15 cellular contexts compared by ENCODE assay signal in the genomic region with DNA sequence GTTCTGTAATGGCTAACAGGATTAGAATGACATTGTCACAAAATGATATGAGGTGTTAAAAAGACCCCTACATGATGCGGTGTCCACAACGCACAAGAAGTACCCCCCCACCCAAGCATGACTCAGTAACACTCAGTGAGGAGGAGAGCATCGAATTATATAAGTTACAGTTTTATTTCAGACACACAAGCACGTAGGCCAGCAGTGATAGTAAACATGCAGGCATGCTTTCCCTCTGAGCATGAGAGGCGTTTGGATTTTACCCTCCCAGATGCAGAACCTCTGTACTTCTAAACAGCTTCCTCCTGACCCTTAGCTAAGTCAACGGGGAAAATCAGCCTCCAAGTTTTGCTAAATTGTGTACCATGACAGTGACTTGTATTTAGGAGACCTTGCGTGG. TPM values are rescaled to one million over a fixed set of nuclear protein-coding genes. Genes with fewer than 3 reads are reported as not detected.
DNase-seq lines count a peak whose midpoint lies in the region; ATAC-seq, FAIRE-seq and TF ChIP-seq lines count a peak whose summit lies in the region.
"Had no signal": no experiment of that assay in that cellular context is flagged by ENCODE, and none has a peak within 500 bp of the region (broad histone marks: within the 10 kb centered on the region; RNA-seq: fewer than 3 reads in every experiment).

No MANE protein-coding gene starts in this region.

- TF ChIP-seq CTCF in type B pancreatic cell (conservative IDR thresholded peaks at IDR 0.05) (no peak), WERI-Rb-1 (IDR thresholded peaks at IDR 0.05; ENCODE audit: low read depth, low read length) (no peak)

- no peak overlapping the region for H3K4me3 ChIP-seq in naive thymus-derived CD4-positive, alpha-beta T cell (ENCODE audit: low read length)
- H3K4me3 ChIP-seq in HAP-1 (no peak overlapping the region), WERI-Rb-1 (ENCODE audit: low read depth, low read length) (no peak overlapping the region)
- H3K4me3 ChIP-seq: GM23248 had no signal

- H3K4me3 Mint-ChIP-seq in naive thymus-derived CD4-positive, alpha-beta T cell, result peak overlapping the region in 1 of 10 donors; percentile 60
- peak overlapping the region; percentile 28 for H3K4me3 Mint-ChIP-seq in type B pancreatic cell

- peak overlapping the region in 6 of 9 donors; percentile 54 to 95 (median 81) for H3K27ac Mint-ChIP-seq in naive thymus-derived CD4-positive, alpha-beta T cell
- peak overlapping the region; percentile 11 for H3K27ac Mint-ChIP-seq in type B pancreatic cell

- CTCF ChIA-PET in naive thymus-derived CD4-positive, alpha-beta T cell (lab: Charles Lee), result no interaction called here

- H3K27me3 ChIP-seq in naive thymus-derived CD4-positive, alpha-beta T cell (ENCODE audit: control insufficient read depth in 2 of 2, insufficient read depth in 2 of 2, low read length in 2 of 2), result no peaks in the 10 kb centered on the region
- H3K27me3 ChIP-seq in HAP-1 (ENCODE audit: low read depth) (no peaks in the 10 kb centered on the region), WERI-Rb-1 (ENCODE audit: insufficient read depth, low read depth, severe bottlenecking) (no peaks in the 10 kb centered on the region)

- intact Hi-C loops in naive thymus-derived CD4-positive, alpha-beta T cell (cut with micrococcal nuclease), result no loop called here

- ATAC-seq in SK-N-SH treated with all-trans-retinoic acid at 6 μM for 48 hours, result peak; percentile 18; the same call in 2 of the 3 replicates
- no peak for ATAC-seq in naive thymus-derived CD4-positive, alpha-beta T cell

- FAIRE-seq in HTR-8/SVneo (lab: Jason Lieb, UNC), result peak; percentile 84

- no peaks in the 10 kb centered on the region for H3K9me3 ChIP-seq in naive thymus-derived CD4-positive, alpha-beta T cell (ENCODE audit: control insufficient read depth in 2 of 3, low read length in 3 of 3)
- no peaks in the 10 kb centered on the region for H3K9me3 ChIP-seq in HAP-1
- H3K9me3 ChIP-seq in WERI-Rb-1 (ENCODE audit: severe bottlenecking), result no peaks in the 10 kb centered on the region
- H3K9me3 ChIP-seq: Caco-2 had no signal

- POLR2A ChIA-PET in naive thymus-derived CD4-positive, alpha-beta T cell (lab: Charles Lee), result interaction anchor here (0.7 to 3.1 kb wide), 6 partner anchors 10 to 25 kb away, joined by 3 to 15 read pairs (median 6); no protein-coding TSS in a partner anchor

- no peaks in the 10 kb centered on the region for H3K36me3 ChIP-seq in naive thymus-derived CD4-positive, alpha-beta T cell (ENCODE audit: control insufficient read depth in 2 of 3, insufficient read depth in 3 of 3, low read length in 3 of 3)
- H3K36me3 ChIP-seq in HAP-1 (replicated peaks) (no peaks in the 10 kb centered on the region), WERI-Rb-1 (no peaks in the 10 kb centered on the region)

- in situ Hi-C loops in HAP-1 (cut with MboI; ENCODE audit: low sequenced_read_pairs), result loop anchor here (10.0 kb wide), 1 partner anchor 528 kb away; no protein-coding TSS in a partner anchor

- H3K27ac ChIP-seq in naive thymus-derived CD4-positive, alpha-beta T cell (ENCODE audit: low read depth, low read length), result no peak overlapping the region
- H3K27ac ChIP-seq in WERI-Rb-1, result no peak overlapping the region
- H3K27ac ChIP-seq: GM23248, RWPE1 had no signal

- peaks cover 0 to 2% (median 0%) of the 10 kb centered on the region in 5 donors for H3K27me3 Mint-ChIP-seq in naive thymus-derived CD4-positive, alpha-beta T cell
- peaks cover 9% of the 10 kb centered on the region for H3K27me3 Mint-ChIP-seq in type B pancreatic cell

- H3K9me3 Mint-ChIP-seq in naive thymus-derived CD4-positive, alpha-beta T cell, result no peaks in the 10 kb centered on the region
- H3K9me3 Mint-ChIP-seq in type B pancreatic cell, result no peaks in the 10 kb centered on the region

- H3K36me3 Mint-ChIP-seq in naive thymus-derived CD4-positive, alpha-beta T cell, result peaks cover 0 to 1% (median 0%) of the 10 kb centered on the region in 5 donors
- peaks cover 4% of the 10 kb centered on the region for H3K36me3 Mint-ChIP-seq in type B pancreatic cell

- DNase-seq in HTR-8/SVneo (ENCODE audit: insufficient read length, low spot score) (no peak), type B pancreatic cell (ENCODE audit: extremely low spot score, unreplicated experiment) (no peak), T-helper 2 cell (no peak), HAP-1 (ENCODE audit: low spot score in 2 of 2) (no peak), WERI-Rb-1 (no peak)
- DNase-seq in naive thymus-derived CD4-positive, alpha-beta T cell, result no peak
- DNase-seq: Caco-2, GM23248, NCI-H187, NCI-H748 treated with DMSO at 0.1 percent for 48 hours, OCI-M1, SW 1271 had no signal

- H3K4me1 ChIP-seq in naive thymus-derived CD4-positive, alpha-beta T cell (ENCODE audit: control insufficient read depth in 2 of 2, insufficient read depth in 2 of 2, low read length in 2 of 2), result peaks cover 0 to 16% of the 10 kb centered on the region in 2 donors
- H3K4me1 ChIP-seq in HAP-1, result peaks cover 17% of the 10 kb centered on the region
- H3K4me1 ChIP-seq: Caco-2 had no signal

- H3K4me1 Mint-ChIP-seq in naive thymus-derived CD4-positive, alpha-beta T cell, result peaks cover 8 to 40% (median 30%) of the 10 kb centered on the region in 7 donors
- peaks cover 48% of the 10 kb centered on the region for H3K4me1 Mint-ChIP-seq in type B pancreatic cell (ENCODE audit: unreplicated experiment)

TF ChIP-seq in SK-N-SH treated with all-trans-retinoic acid at 6 μM for 48 hours, 23 proteins besides CTCF, POLR2A, EP300 and RAD21 (continues in another document):
- TF ChIP-seq, protein P1, sequence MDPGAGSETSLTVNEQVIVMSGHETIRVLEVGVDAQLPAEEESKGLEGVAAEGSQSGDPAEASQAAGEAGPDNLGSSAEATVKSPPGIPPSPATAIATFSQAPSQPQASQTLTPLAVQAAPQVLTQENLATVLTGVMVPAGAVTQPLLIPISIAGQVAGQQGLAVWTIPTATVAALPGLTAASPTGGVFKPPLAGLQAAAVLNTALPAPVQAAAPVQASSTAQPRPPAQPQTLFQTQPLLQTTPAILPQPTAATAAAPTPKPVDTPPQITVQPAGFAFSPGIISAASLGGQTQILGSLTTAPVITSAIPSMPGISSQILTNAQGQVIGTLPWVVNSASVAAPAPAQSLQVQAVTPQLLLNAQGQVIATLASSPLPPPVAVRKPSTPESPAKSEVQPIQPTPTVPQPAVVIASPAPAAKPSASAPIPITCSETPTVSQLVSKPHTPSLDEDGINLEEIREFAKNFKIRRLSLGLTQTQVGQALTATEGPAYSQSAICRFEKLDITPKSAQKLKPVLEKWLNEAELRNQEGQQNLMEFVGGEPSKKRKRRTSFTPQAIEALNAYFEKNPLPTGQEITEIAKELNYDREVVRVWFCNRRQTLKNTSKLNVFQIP (CRISPR knock-in tag; IDR thresholded peaks at IDR 0.05; ENCODE audit: borderline replicate concordance, low read depth), result no peak
- TF ChIP-seq ZNF70 (CRISPR knock-in tag; IDR thresholded peaks at IDR 0.05) (no peak), PPARA (CRISPR knock-in tag; IDR thresholded peaks at IDR 0.05; ENCODE audit: borderline replicate concordance) (no peak), TCF4 (CRISPR knock-in tag; IDR thresholded peaks at IDR 0.05; ENCODE audit: borderline replicate concordance) (no peak), ZC3H10 (CRISPR knock-in tag; IDR thresholded peaks at IDR 0.05) (no peak), TSHZ2 (CRISPR knock-in tag; IDR thresholded peaks at IDR 0.05) (no peak), ESRRG (CRISPR knock-in tag; IDR thresholded peaks at IDR 0.05) (no peak), OSR1 (CRISPR knock-in tag; IDR thresholded peaks at IDR 0.05) (no peak), PATZ1 (CRISPR knock-in tag; IDR thresholded peaks at IDR 0.05; ENCODE audit: borderline replicate concordance) (no peak)

RNA-seq across cellular contexts. Expression of gene GNAS, which starts 23.9 kb away (rescaled TPM):
- 100 to 1,000 TPM; 694 to 907 (median 775) TPM for total RNA-seq in naive thymus-derived CD4-positive, alpha-beta T cell
- 100 to 1,000 TPM; 147 to 221 TPM for polyA plus RNA-seq in naive thymus-derived CD4-positive, alpha-beta T cell
- total RNA-seq in type B pancreatic cell (ENCODE audit: low replicate concordance), result 1,005 and 1,406 TPM in 2 replicates

RNA-seq across cellular contexts. Expression of gene GNAS-AS1, which starts 25.7 kb away (rescaled TPM):
- 1 to 10 TPM in 3 of 5 experiments, under 1 TPM in 2; 0.13 to 2.0 (median 1.5) TPM for total RNA-seq in naive thymus-derived CD4-positive, alpha-beta T cell
- not detected for polyA plus RNA-seq in naive thymus-derived CD4-positive, alpha-beta T cell
- 1.7 and 6.1 TPM in 2 replicates for total RNA-seq in type B pancreatic cell (ENCODE audit: low replicate concordance)
- total RNA-seq: G401 had no signal
